14 cellular contexts compared by ENCODE assay signal in the genomic region with DNA sequence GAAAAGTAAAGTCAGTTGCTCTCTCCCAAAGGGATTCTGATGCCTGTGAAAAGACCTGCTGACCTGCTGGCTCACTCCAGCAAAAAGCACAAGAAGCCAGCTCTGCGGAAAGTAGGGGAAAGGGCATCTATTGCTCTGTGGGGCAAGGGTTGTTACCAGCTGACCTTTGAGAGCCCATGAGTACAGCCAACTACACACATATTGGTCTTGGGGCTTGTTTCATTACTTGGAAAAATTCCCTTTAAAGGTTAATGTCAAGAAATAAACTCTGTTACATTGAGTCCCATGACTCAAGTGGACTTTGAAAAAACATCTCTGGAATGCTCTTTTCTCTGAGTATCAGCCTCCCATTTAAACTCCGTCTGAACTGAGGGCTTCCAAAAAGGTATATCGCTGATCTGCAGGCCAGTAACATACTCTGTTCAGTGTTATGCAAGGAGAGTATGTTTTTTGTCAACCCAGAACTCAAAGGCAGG. TPM values are rescaled to one million over a fixed set of nuclear protein-coding genes. Genes with fewer than 3 reads are reported as not detected.
A peak's percentile ranks its signal among the peaks of the same experiment; 100 is the strongest.
DNase-seq lines count a peak whose midpoint lies in the region; ATAC-seq, FAIRE-seq and TF ChIP-seq lines count a peak whose summit lies in the region.
"Had no signal": no experiment of that assay in that cellular context is flagged by ENCODE, and none has a peak within 500 bp of the region (broad histone marks: within the 10 kb centered on the region; RNA-seq: fewer than 3 reads in every experiment).

No MANE protein-coding gene starts in this region.

- H3K4me1 Mint-ChIP-seq in HFFc6 (ENCODE audit: low read depth) = peaks cover 32% of the 10 kb centered on the region
- H3K4me1 Mint-ChIP-seq: central memory CD8-positive, alpha-beta T cell had no signal

- H3K27ac ChIP-seq in rectal smooth muscle tissue (ENCODE audit: low read depth, low read length) = peak overlapping the region; percentile 37

- no peaks in the 10 kb centered on the region for H3K9me3 Mint-ChIP-seq in HFFc6
- H3K9me3 Mint-ChIP-seq: central memory CD8-positive, alpha-beta T cell; T-helper 2 cell treated with Interferon-gamma antibody and Interleukin-4, amounts not matched to agents 5 μg/mL and 100 μg/mL, for 36 hours had no signal

- peaks cover 32% of the 10 kb centered on the region for H3K36me3 Mint-ChIP-seq in HFFc6 (ENCODE audit: low read depth)

- no peaks in the 10 kb centered on the region for H3K27me3 ChIP-seq in rectal smooth muscle tissue (ENCODE audit: control insufficient read depth, insufficient read depth, low read length)

- H3K36me3 ChIP-seq in rectal smooth muscle tissue (ENCODE audit: control insufficient read depth, insufficient read depth, low read length) = peaks cover 3% of the 10 kb centered on the region

- no peak for TF ChIP-seq CTCF in HFFc6 (IDR thresholded peaks at IDR 0.05)
- TF ChIP-seq CTCF in GM13976 (IDR thresholded peaks at IDR 0.05; ENCODE audit: borderline replicate concordance, control extremely low read depth, extremely low read depth, insufficient read depth, missing control alignments) = no peak

- H3K9ac ChIP-seq in rectal smooth muscle tissue (ENCODE audit: low read length) = no peak overlapping the region

- peak; percentile 48 for ATAC-seq in left colon

- no peak for FAIRE-seq in GM12891 (lab: Jason Lieb, UNC)
- FAIRE-seq: D721Med had no signal

- H3K4me3 ChIP-seq in rectal smooth muscle tissue (ENCODE audit: low read length) = no peak overlapping the region

- no peaks in the 10 kb centered on the region for H3K27me3 Mint-ChIP-seq in HFFc6 (ENCODE audit: insufficient read depth)
- H3K27me3 Mint-ChIP-seq: central memory CD8-positive, alpha-beta T cell had no signal

- in situ Hi-C loops in GM13976 (cut with MboI; ENCODE audit: low sequenced_read_pairs, unreplicated experiment) = no loop called here

- no peak for DNase-seq in HFFc6
- DNase-seq in fibroblast of gingiva (ENCODE audit: low read depth) = peak; percentile 68
- no peak for DNase-seq in left colon
- DNase-seq in GM12891 (ENCODE audit: insufficient read length, low spot score) = no peak
- DNase-seq in NCI-H1436 treated with DMSO at 0.1 percent for 48 hours (lab: John Stamatoyannopoulos, UW) = no peak
- no peak for DNase-seq in GM13976 (ENCODE audit: low spot score)
- no peak for DNase-seq in inferior parietal cortex (ENCODE audit: extremely low spot score)
- DNase-seq: NCI-H1048; NCI-H510A; stimulated activated CD4-positive, alpha-beta T cell treated with anti-CD3 and anti-CD28 coated beads, Interleukin-2, amount 100 ng/mL, for 24 hours had no signal

- 0 out of 2 replicates have a peak overlapping the region, but pooled peaks have one; percentile 9 for H3K27ac Mint-ChIP-seq in HFFc6
- H3K27ac Mint-ChIP-seq: T-helper 2 cell treated with Interferon-gamma antibody and Interleukin-4, amounts not matched to agents 5 μg/mL and 100 μg/mL, for 36 hours had no signal

- TF ChIP-seq POLR2A in GM12891 (IDR thresholded peaks at IDR 0.05; ENCODE audit: low read depth, low read length) = no peak

- intact Hi-C loops in left colon (cut with DNase I, micrococcal nuclease) = no loop called here

- peaks cover 7% of the 10 kb centered on the region for H3K4me1 ChIP-seq in rectal smooth muscle tissue (ENCODE audit: control insufficient read depth, insufficient read depth, low read length)

- H3K4me3 Mint-ChIP-seq in HFFc6 = no peak overlapping the region
- H3K4me3 Mint-ChIP-seq: central memory CD8-positive, alpha-beta T cell; T-helper 2 cell treated with Interferon-gamma antibody and Interleukin-4, amounts not matched to agents 5 μg/mL and 100 μg/mL, for 36 hours had no signal

TF ChIP-seq in GM12891, 5 proteins besides CTCF, POLR2A, EP300 and RAD21:
- TF ChIP-seq PAX5 (IDR thresholded peaks at IDR 0.05; ENCODE audit: insufficient read depth, low read length, severe bottlenecking) (no peak), POU2F2 (IDR thresholded peaks at IDR 0.05; ENCODE audit: low read depth, low read length) (no peak), TAF1 (IDR thresholded peaks at IDR 0.05; ENCODE audit: low read depth, low read length) (no peak), POLR2AphosphoS5 (IDR thresholded peaks at IDR 0.05; ENCODE audit: low read depth, low read length) (no peak), SPI1 (IDR thresholded peaks at IDR 0.05; ENCODE audit: low read depth, low read length) (no peak)
TF ChIP-seq in GM12891: peak in this region for 0.

RNA-seq across cellular contexts. Expression of a gene that starts 53.2 kb away (rescaled TPM):
- total RNA-seq in HFFc6 (2021; fragmentation: NEBNext Ultra II Directional; extraction: Animal tissue kit (Norgen Biotek cat#: 25700)) = 1 to 10 TPM; 3.8 to 4.7 (median 4.3) TPM
- 10 to 100 TPM; 28.7 to 33.5 TPM for total RNA-seq in left colon
- 2.6 TPM for polyA plus RNA-seq in GM12891 (2012; ENCODE audit: low read depth, missing spikeins)

RNA-seq across cellular contexts. Expression of a gene that starts 56.4 kb away (rescaled TPM):
- not detected for total RNA-seq in HFFc6 (2021; fragmentation: NEBNext Ultra II Directional; extraction: Animal tissue kit (Norgen Biotek cat#: 25700))
- under 1 TPM; 0.34 to 0.78 TPM for total RNA-seq in left colon
- polyA plus RNA-seq in GM12891 (2012; ENCODE audit: low read depth, missing spikeins) = not detected

Comparison
In these comparisons a context has a peak if more than half of its experiments do, and no peak if none do; other contexts are left out.
1. RNA of a gene that starts 53.2 kb away (total RNA-seq): 28.7 to 33.5 TPM in left colon; 3.8 to 4.7 TPM in HFFc6; every median in the first group is over 4 times any median in the second.